Comparison of ENCODE assay signal across 8 cellular contexts in the genomic region with DNA sequence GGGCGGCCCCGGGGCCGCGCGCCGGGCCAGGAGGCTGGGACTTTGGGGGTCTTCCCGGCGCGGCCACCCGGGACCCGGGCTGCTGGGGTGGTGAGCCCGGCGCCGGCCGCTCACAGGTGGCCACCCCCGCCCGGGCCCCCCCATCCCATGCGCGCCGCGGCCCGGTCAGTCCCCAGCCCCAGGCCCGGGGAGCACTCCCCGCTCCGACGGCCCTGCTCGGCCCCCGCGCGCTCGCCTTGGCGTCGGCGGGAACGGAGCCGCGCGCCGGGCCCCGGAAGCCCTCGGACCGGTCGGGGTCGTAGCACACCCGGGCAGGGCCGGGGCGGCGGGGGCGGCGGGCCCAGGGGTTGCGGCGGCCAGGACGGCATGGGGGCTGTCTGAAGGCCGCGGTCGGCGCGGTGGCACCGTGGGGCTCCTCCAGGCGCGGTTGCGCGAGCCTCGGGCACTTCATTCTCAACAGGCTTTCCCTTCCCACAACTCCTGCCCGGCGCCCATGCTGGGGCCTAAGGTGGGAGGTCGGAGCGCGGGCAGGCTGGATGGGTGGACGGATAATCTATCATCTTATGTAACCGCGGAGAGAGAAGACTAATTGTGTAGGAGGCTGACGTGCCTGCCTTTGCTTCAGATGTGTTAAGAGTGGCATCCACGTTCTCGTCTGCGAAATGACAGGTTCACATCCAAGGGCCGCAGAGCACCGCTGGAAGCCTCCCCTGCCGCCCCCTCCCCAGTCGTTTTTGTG. TPM values are rescaled to one million over a fixed set of nuclear protein-coding genes. Genes with fewer than 3 reads are reported as not detected.
DNase-seq lines count a peak whose midpoint lies in the region; ATAC-seq and TF ChIP-seq lines count a peak whose summit lies in the region.

No MANE protein-coding gene starts in this region.

- H3K9me3 ChIP-seq in PC-3 (ENCODE audit: low read length) (no peaks in the 10 kb centered on the region), duodenal mucosa (ENCODE audit: control insufficient read depth in 1 of 2, low read length in 2 of 2) (no peaks in the 10 kb centered on the region), muscle layer of colon (ENCODE audit: low read length) (no peaks in the 10 kb centered on the region)

- peak overlapping the region; percentile 91 for H3K4me2 ChIP-seq in PC-3 (ENCODE audit: low read length)

- H3K9ac ChIP-seq in PC-3 (ENCODE audit: low read length) (peak overlapping the region; percentile 64), duodenal mucosa (ENCODE audit: low read depth in 1 of 2, low read length in 2 of 2) (peak overlapping the region in 1 of 2 donors; percentile 17), muscle layer of colon (ENCODE audit: low read length) (peak overlapping the region; percentile 8)

- peaks cover 43% of the 10 kb centered on the region for H3K4me1 ChIP-seq in PC-3 (ENCODE audit: insufficient read depth, low read length)
- peaks cover 17 to 47% of the 10 kb centered on the region in 2 donors for H3K4me1 ChIP-seq in duodenal mucosa (ENCODE audit: control insufficient read depth in 1 of 2, insufficient read depth in 2 of 2, low read length in 2 of 2)
- peaks cover 56% of the 10 kb centered on the region for H3K4me1 ChIP-seq in muscle layer of colon (ENCODE audit: insufficient read depth, low read length)

- no peak overlapping the region for H2AFZ ChIP-seq in PC-3 (ENCODE audit: low read length)

- POLR2A ChIA-PET in PC-3 (lab: Charles Lee; ENCODE audit: unreplicated experiment): no interaction called here

- CTCF ChIA-PET in PC-3 (lab: Charles Lee): no interaction called here

- DNase-seq in stimulated activated CD4-positive, alpha-beta T cell treated with anti-CD3 and anti-CD28 coated beads, Interleukin-4, amount 100 ng/mL, for 1 hour: peak; percentile 22
- no peak for DNase-seq in stimulated activated CD4-positive, alpha-beta T cell treated with anti-CD3 and anti-CD28 coated beads, Interleukin-2, amount 100 ng/mL, for 48 hours
- DNase-seq in PC-3 (peak; percentile 38), NCI-H1694 treated with DMSO at 0.1 percent for 48 hours (lab: John Stamatoyannopoulos, UW) (no peak), occipital lobe (lab: John Stamatoyannopoulos, UW) (no peak), GM20000 (ENCODE audit: low spot score) (no peak)

- peaks cover 57% of the 10 kb centered on the region for H3K79me2 ChIP-seq in PC-3 (ENCODE audit: low read length)

- peak overlapping the region; percentile 92 for H3K4me3 ChIP-seq in PC-3 (ENCODE audit: low read length)
- H3K4me3 ChIP-seq in duodenal mucosa (ENCODE audit: low read depth in 1 of 2, low read length in 2 of 2): peak overlapping the region; percentile 55 to 74
- H3K4me3 ChIP-seq in muscle layer of colon (ENCODE audit: low read depth in 1 of 2, low read length in 2 of 2): peak overlapping the region; percentile 67 to 85

- H3K27me3 ChIP-seq in PC-3 (ENCODE audit: low read length): no peaks in the 10 kb centered on the region
- H3K27me3 ChIP-seq in duodenal mucosa (ENCODE audit: control insufficient read depth in 1 of 2, insufficient read depth in 2 of 2, low read length in 2 of 2): no peaks in the 10 kb centered on the region
- no peaks in the 10 kb centered on the region for H3K27me3 ChIP-seq in muscle layer of colon (ENCODE audit: control insufficient read depth in 1 of 2, insufficient read depth in 2 of 2, low read length in 2 of 2)

- peaks cover 48% of the 10 kb centered on the region for H4K20me1 ChIP-seq in PC-3 (ENCODE audit: low read length)

- TF ChIP-seq CTCF in PC-3 (conservative IDR thresholded peaks at IDR 0.05; ENCODE audit: low read depth, low read length) (no peak), GM20000 (IDR thresholded peaks at IDR 0.05; ENCODE audit: extremely low read depth, missing control alignments) (no peak)

- H3K9me2 ChIP-seq in PC-3 (replicated peaks; ENCODE audit: low read length): no peaks in the 10 kb centered on the region

- H3F3A ChIP-seq in PC-3 (ENCODE audit: low read length, unreplicated experiment): no peaks in the 10 kb centered on the region

- H3K36me3 ChIP-seq in PC-3 (ENCODE audit: low read depth, low read length) (peaks cover 3% of the 10 kb centered on the region; the same call in 1 of the 2 replicates), duodenal mucosa (ENCODE audit: control insufficient read depth in 1 of 2, insufficient read depth in 2 of 2, low read length in 2 of 2) (no peaks in the 10 kb centered on the region), muscle layer of colon (ENCODE audit: insufficient read depth, low read length) (no peaks in the 10 kb centered on the region)

- intact Hi-C loops in PC-3 (cut with micrococcal nuclease): loop anchor here (1.0 kb wide), 1 partner anchor 60 kb away; no protein-coding TSS in a partner anchor

- no TSS peak for BruUV-seq in PC-3 (replicated peaks; lab: Mats Ljungman, UMichigan)

- ATAC-seq in PC-3: peak; percentile 0; the same call in 1 of the 2 replicates

- H3K27ac ChIP-seq in PC-3 (ENCODE audit: low read length): peak overlapping the region; percentile 77; the same call in 1 of the 2 replicates
- peak overlapping the region; percentile 20 for H3K27ac ChIP-seq in duodenal mucosa (ENCODE audit: low read depth, low read length)
- H3K27ac ChIP-seq in muscle layer of colon (ENCODE audit: low read depth, low read length): peak overlapping the region; percentile 84

RNA-seq across cellular contexts. Expression of a gene that starts 0.6 kb away (rescaled TPM):
- total RNA-seq in PC-3 (2014; rRNA removed) (50.9 and 56.9 TPM in 2 replicates), occipital lobe (26.2 TPM)

RNA-seq across cellular contexts. Expression of a gene that starts 43.9 kb away (rescaled TPM):
- total RNA-seq in PC-3 (2014; rRNA removed) (26.1 and 33.0 TPM in 2 replicates), occipital lobe (11.7 TPM)

Comparison
In these comparisons a context has a peak if more than half of its experiments do, and no peak if none do; other contexts are left out.
1. DNase-seq: peak in stimulated activated CD4-positive, alpha-beta T cell treated with anti-CD3 and anti-CD28 coated beads, Interleukin-4, amount 100 ng/mL, for 1 hour (single experiment) and PC-3 (single experiment); none in stimulated activated CD4-positive, alpha-beta T cell treated with anti-CD3 and anti-CD28 coated beads, Interleukin-2, amount 100 ng/mL, for 48 hours (0 of 2), NCI-H1694 treated with DMSO at 0.1 percent for 48 hours (single experiment), occipital lobe (single experiment) and GM20000 (single experiment).
2. H3K27ac ChIP-seq: peak in every context shown above with its lines; median percentile 84 in muscle layer of colon; 77 in PC-3; 20 in duodenal mucosa.
3. Peak in every context shown above with its lines, with median percentiles within 50 percentile points of each other: H3K4me3 ChIP-seq.